In the genomic region with DNA sequence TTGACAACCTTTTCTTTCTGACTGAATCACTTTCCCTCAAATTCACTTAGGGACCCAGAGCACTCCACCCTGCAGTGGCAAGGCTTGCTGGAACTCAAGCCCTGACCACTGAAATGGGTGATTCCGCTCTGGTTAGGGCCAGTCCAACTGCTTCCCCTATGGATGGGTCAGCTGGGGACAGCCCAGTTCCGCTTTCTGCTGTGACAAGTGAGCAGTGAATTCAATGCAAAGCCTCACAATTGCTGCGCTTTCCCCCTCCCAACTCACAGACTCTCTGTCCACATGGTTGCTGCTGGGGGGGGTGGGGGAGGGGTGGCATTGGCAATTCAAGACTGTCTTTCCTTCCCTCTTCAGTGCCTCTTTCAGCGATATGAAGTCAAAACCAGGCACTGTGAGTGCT, we compare ENCODE assay signal across 19 cellular contexts. TPM values are rescaled to one million over a fixed set of nuclear protein-coding genes. Genes with fewer than 3 reads are reported as not detected.
DNase-seq lines count a peak whose midpoint lies in the region; ATAC-seq and TF ChIP-seq lines count a peak whose summit lies in the region.
"Had no signal": no experiment of that assay in that cellular context is flagged by ENCODE, and none has a peak within 500 bp of the region (broad histone marks: within the 10 kb centered on the region; RNA-seq: fewer than 3 reads in every experiment).

No MANE protein-coding gene starts in this region.

- H3K79me1 ChIP-seq in neuronal stem cell (ENCODE audit: low read depth, low read length) = no peaks in the 10 kb centered on the region

- H2BK120ac ChIP-seq in neuronal stem cell (ENCODE audit: low read depth, low read length) = no peak overlapping the region

- H2BK15ac ChIP-seq in neuronal stem cell (ENCODE audit: low read length) = no peak overlapping the region

- no peak overlapping the region for H4K8ac ChIP-seq in neuronal stem cell (ENCODE audit: low read depth, low read length)

- no peaks in the 10 kb centered on the region for H3K27me3 ChIP-seq in right cardiac atrium (ENCODE audit: control insufficient read depth, insufficient read depth)
- no peaks in the 10 kb centered on the region for H3K27me3 ChIP-seq in neuronal stem cell (ENCODE audit: control insufficient read depth in 3 of 3, insufficient read depth in 3 of 3, low read depth in 1 of 3, low read length in 3 of 3)
- H3K27me3 ChIP-seq: hepatocyte had no signal

- H3K4me3 ChIP-seq in right cardiac atrium (ENCODE audit: low read length) (no peak overlapping the region), neuronal stem cell (ENCODE audit: low read length in 2 of 2) (no peak overlapping the region)
- H3K4me3 ChIP-seq: esophagus muscularis mucosa, hepatocyte, mucosa of descending colon had no signal

- H3K14ac ChIP-seq in neuronal stem cell (ENCODE audit: low read length) = no peak overlapping the region

- H3K4ac ChIP-seq in neuronal stem cell (ENCODE audit: low read length) = no peak overlapping the region

- no peaks in the 10 kb centered on the region for H3K36me3 ChIP-seq in neuronal stem cell (replicated peaks in 1 of 2; ENCODE audit: control insufficient read depth in 2 of 2, insufficient read depth in 2 of 2, low read length in 2 of 2)
- H3K36me3 ChIP-seq: esophagus muscularis mucosa had no signal

- no peak overlapping the region for H2BK5ac ChIP-seq in neuronal stem cell (ENCODE audit: low read length)

- H2BK12ac ChIP-seq in neuronal stem cell (ENCODE audit: low read length) = no peak overlapping the region

- no peak overlapping the region for H3K18ac ChIP-seq in neuronal stem cell (ENCODE audit: low read length)

- H2AK5ac ChIP-seq in neuronal stem cell (ENCODE audit: low read depth, low read length) = no peak overlapping the region

- no peak overlapping the region for H3K23ac ChIP-seq in neuronal stem cell (ENCODE audit: low read depth, low read length, poor library complexity)

- H4K91ac ChIP-seq in neuronal stem cell (ENCODE audit: low read depth, low read length, poor library complexity) = no peak overlapping the region

- H2AFZ ChIP-seq in neuronal stem cell (ENCODE audit: low read length) = no peak overlapping the region
- H2AFZ ChIP-seq: hepatocyte had no signal

- 59% methylated on average over 4 of the region's 4 CpGs for WGBS in right cardiac atrium
- no CpG with 5 or more reads among the region's 4 CpGs for WGBS in neuronal stem cell (ENCODE audit: extremely low coverage in 2 of 2, insufficient read length in 2 of 2, insufficient replicate concordance in 1 of 2), 2 donors

- no peak for TF ChIP-seq CTCF in GM13977 (IDR thresholded peaks at IDR 0.05; ENCODE audit: extremely low read depth, insufficient read depth, missing control alignments)

- H3K9me3 ChIP-seq in right cardiac atrium (ENCODE audit: control insufficient read depth, low read length) = no peaks in the 10 kb centered on the region
- H3K9me3 ChIP-seq in neuronal stem cell (replicated peaks in 1 of 2; ENCODE audit: control insufficient read depth in 2 of 2, insufficient read depth in 1 of 2, low read depth in 1 of 2, low read length in 2 of 2) = peaks cover 0 to 2% of the 10 kb centered on the region in 2 donors
- H3K9me3 ChIP-seq: mucosa of descending colon had no signal

- no peak overlapping the region for H3K4me2 ChIP-seq in neuronal stem cell (ENCODE audit: insufficient read depth, low read length, poor library complexity, severe bottlenecking)
- H3K4me2 ChIP-seq: hepatocyte had no signal

- DNase-seq in KBM-7 (peak; percentile 87), SKM-1 treated with dmso at 0.1 percent for 144 hours (lab: John Stamatoyannopoulos, UW; ENCODE audit: unreplicated experiment) (peak; percentile 96), right cardiac atrium (peak; percentile 35 to 76 (median 74)), substantia nigra (lab: John Stamatoyannopoulos, UW) (peak in 32 of 49 donors; percentile 0 to 63 (median 20)), neuronal stem cell (ENCODE audit: low spot score) (no peak), superior temporal gyrus (ENCODE audit: extremely low spot score) (no peak), GM13977 (ENCODE audit: low spot score) (no peak)
- DNase-seq: activated CD8-positive, alpha-beta T cell treated with anti-CD3 and anti-CD28 coated beads for 36 hours; activated naive CD8-positive, alpha-beta T cell treated with anti-CD3 and anti-CD28 coated beads, Interleukin-2, amount 10 ng/mL, durations not matched to agents 7 days and 5 days; CD4-positive, alpha-beta T cell; DND-41; Kasumi-1; kidney; NCI-H2029; NCI-H510A treated with DMSO at 0.1 percent for 48 hours had no signal

- in situ Hi-C loops in KBM-7 (cut with MboI; ENCODE audit: low pct_unique_long_range_greater_than_20kb, low sequenced_read_pairs) = no loop called here
- in situ Hi-C loops in GM13977 (cut with MboI; ENCODE audit: low pct_unique_long_range_greater_than_20kb, low sequenced_read_pairs, unreplicated experiment) = no loop called here

- H3K4me1 ChIP-seq in right cardiac atrium (ENCODE audit: control insufficient read depth, insufficient read depth, low read length) (no peaks in the 10 kb centered on the region), neuronal stem cell (ENCODE audit: control insufficient read depth in 2 of 2, insufficient read depth in 1 of 2, low read depth in 1 of 2, low read length in 2 of 2) (peaks cover 0 to 2% of the 10 kb centered on the region in 2 donors)
- H3K4me1 ChIP-seq: esophagus muscularis mucosa had no signal

- no peak overlapping the region for H3K27ac ChIP-seq in right cardiac atrium (ENCODE audit: low read length)
- H3K27ac ChIP-seq in substantia nigra (ENCODE audit: low read depth, low read length, poor library complexity, severe bottlenecking) = no peak overlapping the region
- no peak overlapping the region for H3K27ac ChIP-seq in neuronal stem cell (replicated peaks; ENCODE audit: low read length)
- H3K27ac ChIP-seq: esophagus muscularis mucosa, hepatocyte had no signal

- ATAC-seq in right cardiac atrium (peak; percentile 36 to 62), HG03159 (IDR thresholded peaks at IDR 0.05; ENCODE audit: unreplicated experiment) (no peak)
- ATAC-seq: activated CD8-positive, alpha-beta T cell treated with anti-CD3 and anti-CD28 coated beads for 36 hours; mucosa of descending colon had no signal

- H3K9ac ChIP-seq in neuronal stem cell (ENCODE audit: low read depth, low read length, poor library complexity) = no peak overlapping the region

- intact Hi-C loops in right cardiac atrium (cut with DNase I) = no loop called here

RNA-seq across cellular contexts. Expression of a gene that starts 18.7 kb away (rescaled TPM):
- total RNA-seq in right cardiac atrium = not detected
- polyA plus RNA-seq in right cardiac atrium = not detected
- 0.88 TPM for polyA plus RNA-seq in neuronal stem cell (2013, experiment 1 of 2)
- polyA plus RNA-seq in neuronal stem cell (2013, experiment 2 of 2) = 0.91 TPM
- total RNA-seq: CD4-positive, alpha-beta T cell; hepatocyte had no signal
- polyA plus RNA-seq: hepatocyte had no signal

RNA-seq across cellular contexts. Expression of a gene that starts 41.4 kb away (rescaled TPM):
- under 1 TPM; 0.17 to 0.91 (median 0.24) TPM for total RNA-seq in right cardiac atrium
- 0.14 TPM for polyA plus RNA-seq in right cardiac atrium
- polyA plus RNA-seq in neuronal stem cell (2013, experiment 1 of 2) = 1.5 TPM
- 1.8 TPM for polyA plus RNA-seq in neuronal stem cell (2013, experiment 2 of 2)

Comparison
In these comparisons a context has a peak if more than half of its experiments do, and no peak if none do; other contexts are left out.
1. DNase-seq: peak in KBM-7 (single experiment), SKM-1 treated with dmso at 0.1 percent for 144 hours (single experiment), right cardiac atrium (3 of 3) and substantia nigra (32 of 49); none in neuronal stem cell (single experiment), superior temporal gyrus (single experiment) and GM13977 (single experiment).